Comparison of ENCODE assay signal across 8 cellular contexts in genomic region chr12:77049767-77050353, GRCh38. TPM values are rescaled to one million over a fixed set of nuclear protein-coding genes. Genes with fewer than 3 reads are reported as not detected.
DNase-seq lines count a peak whose midpoint lies in the region; ATAC-seq, FAIRE-seq and TF ChIP-seq lines count a peak whose summit lies in the region.

No MANE protein-coding gene starts in this region.

- H3K36me3 ChIP-seq in ascending aorta (no peaks in the 10 kb centered on the region), tibial nerve (no peaks in the 10 kb centered on the region)

- DNase-seq in NCI-H460 (ENCODE audit: extremely low read depth, low read depth) = peak; percentile 71
- no peak for DNase-seq in ascending aorta (ENCODE audit: low spot score in 2 of 2)
- peak in 1 of 2 donors; percentile 44 for DNase-seq in tibial nerve (ENCODE audit: low spot score in 2 of 2)
- DNase-seq in activated CD4-positive, alpha-beta T cell treated with anti-CD3 and anti-CD28 coated beads, Interleukin-2, amount 50 U/mL, for 4 hours = no peak

- intact Hi-C loops in ascending aorta (cut with DNase I) = no loop called here

- H3K9me3 ChIP-seq in ascending aorta = no peaks in the 10 kb centered on the region
- H3K9me3 ChIP-seq in tibial nerve = no peaks in the 10 kb centered on the region

- FAIRE-seq in G401.6 (lab: Jason Lieb, UNC) = peak; percentile 69
- FAIRE-seq in islet of Langerhans (lab: Jason Lieb, UNC) = peak; percentile 97

- ATAC-seq in GM21367 (IDR thresholded peaks at IDR 0.05; ENCODE audit: unreplicated experiment) = peak; percentile 98
- peak; percentile 99 for ATAC-seq in HG03460 (IDR thresholded peaks at IDR 0.05; ENCODE audit: unreplicated experiment)

- no peak for TF ChIP-seq EP300 in tibial nerve (IDR thresholded peaks at IDR 0.05)

- 33 to 34% methylated on average over 4 of the region's 4 CpGs for WGBS in tibial nerve, 2 donors

- H3K4me3 ChIP-seq in ascending aorta (no peak overlapping the region), tibial nerve (no peak overlapping the region)

- TF ChIP-seq CTCF in ascending aorta (IDR thresholded peaks at IDR 0.05) (peak; percentile 16 to 66 (median 58)), tibial nerve (IDR thresholded peaks at IDR 0.05) (peak; percentile 48 to 60 (median 55))

- H3K27me3 ChIP-seq in ascending aorta (no peaks in the 10 kb centered on the region), tibial nerve (no peaks in the 10 kb centered on the region)

- H3K4me1 ChIP-seq in ascending aorta (no peaks in the 10 kb centered on the region), tibial nerve (no peaks in the 10 kb centered on the region)

- no peak for TF ChIP-seq POLR2A in tibial nerve (IDR thresholded peaks at IDR 0.05)

- H3K27ac ChIP-seq in ascending aorta = no peak overlapping the region
- H3K27ac ChIP-seq in tibial nerve = no peak overlapping the region

RNA-seq across cellular contexts. Expression of gene E2F7, which starts 15.5 kb away (rescaled TPM):
- 7.3 and 8.7 TPM in 2 replicates for total RNA-seq in NCI-H460 (2014; rRNA removed; shearing (Covaris generic))
- 11.9 and 18.1 TPM in 2 replicates for polyA plus RNA-seq in NCI-H460 (2014; cell fraction: nucleus; rRNA removed)
- total RNA-seq in ascending aorta (not detected), tibial nerve (under 1 TPM in 2 of 4 donors, not detected in 2; under 0.01 to 0.39 TPM)
